ENCODE assay signal across 1 cellular context in genomic region chr15:45200001-45200798, GRCh38.
A peak's percentile ranks its signal among the peaks of the same experiment; 100 is the strongest.
TF ChIP-seq lines count a peak whose summit lies in the region.

No MANE protein-coding gene starts in this region.

TF ChIP-seq in HepG2, 621 proteins besides CTCF, POLR2A, EP300 and RAD21 (continued from another document and continues in another):
- TF ChIP-seq ZBTB2 (CRISPR knock-in tag; IDR thresholded peaks at IDR 0.05; ENCODE audit: low read depth), result no peak
- peak; percentile 48; the same call in 1 of the 2 replicates for TF ChIP-seq HOXD1 (CRISPR knock-in tag; IDR thresholded peaks at IDR 0.05)
- no peak for TF ChIP-seq THYN1 (CRISPR knock-in tag; IDR thresholded peaks at IDR 0.05; ENCODE audit: borderline replicate concordance, low read depth)
- no peak; the same call in none of the 2 replicates for TF ChIP-seq SRY (CRISPR knock-in tag; IDR thresholded peaks at IDR 0.05)
- no peak for TF ChIP-seq IKZF4 (CRISPR knock-in tag; IDR thresholded peaks at IDR 0.05; ENCODE audit: borderline replicate concordance, low read depth, not compliant biosample characterization)
- no peak for TF ChIP-seq PHF20 (CRISPR knock-in tag; IDR thresholded peaks at IDR 0.05)
- TF ChIP-seq HDAC1 (CRISPR knock-in tag; IDR thresholded peaks at IDR 0.05), result no peak
- peak; percentile 89; the same call in 1 of the 2 replicates for TF ChIP-seq HOXA5 (CRISPR knock-in tag; IDR thresholded peaks at IDR 0.05)
- peak; percentile 97 for TF ChIP-seq GTF3A (CRISPR knock-in tag; conservative IDR thresholded peaks at IDR 0.05)
- TF ChIP-seq ZBTB39 (CRISPR knock-in tag; IDR thresholded peaks at IDR 0.05), result peak; percentile 91; the same call in 1 of the 2 replicates
- no peak for TF ChIP-seq THAP8 (CRISPR knock-in tag; IDR thresholded peaks at IDR 0.05; ENCODE audit: borderline replicate concordance)
- peak; percentile 86 for TF ChIP-seq FOXJ3 (CRISPR knock-in tag; IDR thresholded peaks at IDR 0.05; ENCODE audit: borderline replicate concordance)
- TF ChIP-seq ZBTB21 (CRISPR knock-in tag; IDR thresholded peaks at IDR 0.05), result no peak
- TF ChIP-seq CBX5 (CRISPR knock-in tag; IDR thresholded peaks at IDR 0.05; ENCODE audit: borderline replicate concordance), result peak; percentile 93; the same call in 1 of the 2 replicates
- TF ChIP-seq ZNF142 (CRISPR knock-in tag; IDR thresholded peaks at IDR 0.05), result 0 out of 2 replicates have a peak, but pooled peaks have one; percentile 40
- TF ChIP-seq ZFP91 (CRISPR knock-in tag; IDR thresholded peaks at IDR 0.05; ENCODE audit: borderline replicate concordance), result peak; percentile 78
- no peak; the same call in 1 of the 2 replicates for TF ChIP-seq ZBTB10 (CRISPR knock-in tag; IDR thresholded peaks at IDR 0.05; ENCODE audit: borderline replicate concordance)
- TF ChIP-seq REPIN1 (CRISPR knock-in tag; IDR thresholded peaks at IDR 0.05; ENCODE audit: borderline replicate concordance, low read depth), result peak; percentile 97
- peak; percentile 65 for TF ChIP-seq HDAC2 (CRISPR knock-in tag; IDR thresholded peaks at IDR 0.05)
- TF ChIP-seq ZGPAT (CRISPR knock-in tag; IDR thresholded peaks at IDR 0.05), result peak; percentile 75
- TF ChIP-seq TOPORS (CRISPR knock-in tag; IDR thresholded peaks at IDR 0.05), result no peak; the same call in 1 of the 2 replicates
- no peak; the same call in 1 of the 2 replicates for TF ChIP-seq NR1H2 (CRISPR knock-in tag; IDR thresholded peaks at IDR 0.05; ENCODE audit: borderline replicate concordance, low read depth)
- peak; percentile 56; the same call in 1 of the 2 replicates for TF ChIP-seq ZNF121 (CRISPR knock-in tag; IDR thresholded peaks at IDR 0.05)
- peak; percentile 77; the same call in 1 of the 2 replicates for TF ChIP-seq ARID4A (CRISPR knock-in tag; IDR thresholded peaks at IDR 0.05; ENCODE audit: borderline replicate concordance)
- TF ChIP-seq ZNF7 (CRISPR knock-in tag; IDR thresholded peaks at IDR 0.05), result no peak; the same call in 1 of the 2 replicates
- TF ChIP-seq CHD4 (IDR thresholded peaks at IDR 0.05; ENCODE audit: borderline replicate concordance, low read length), result no peak
- no peak for TF ChIP-seq JUNB (CRISPR knock-in tag; IDR thresholded peaks at IDR 0.05; ENCODE audit: borderline replicate concordance)
- no peak for TF ChIP-seq ZNF777 (CRISPR knock-in tag; IDR thresholded peaks at IDR 0.05)
- TF ChIP-seq ZNF629 (CRISPR knock-in tag; conservative IDR thresholded peaks at IDR 0.05), result peak; percentile 41
